In the genomic region with DNA sequence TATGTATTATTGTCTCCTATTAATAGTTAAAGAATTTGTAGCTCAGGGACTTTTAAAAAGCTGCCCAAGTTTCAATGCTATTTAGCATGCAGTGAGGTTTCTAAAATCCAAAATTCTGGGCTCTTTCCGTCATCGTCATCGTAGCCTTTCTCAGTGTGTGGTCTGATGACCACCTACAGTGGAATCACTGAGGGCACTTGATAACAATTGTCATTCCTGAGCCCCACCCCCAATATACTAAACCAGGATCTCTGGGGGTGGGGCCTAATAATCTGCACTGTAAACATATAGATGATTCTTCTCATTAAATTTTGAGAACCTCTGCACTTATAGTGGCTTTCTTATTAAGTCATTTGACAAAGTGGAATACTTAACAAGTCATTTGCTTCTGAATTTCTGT, we compare ENCODE assay signal across 35 cellular contexts.
"Had no signal": no experiment of that assay in that cellular context is flagged by ENCODE, and none has a peak within 500 bp of the region (broad histone marks: within the 10 kb centered on the region; RNA-seq: fewer than 3 reads in every experiment).

No MANE protein-coding gene starts in this region.

- H3K36me3 ChIP-seq: adrenal gland, brain microvascular endothelial cell, breast epithelium had no signal

- ATAC-seq: activated CD8-positive, alpha-beta memory T cell treated with anti-CD3 and anti-CD28 coated beads, Interleukin-2, amount 10 ng/mL, durations not matched to agents 7 days and 5 days; activated CD8-positive, alpha-beta T cell treated with anti-CD3 and anti-CD28 coated beads for 36 hours; activated naive CD4-positive, alpha-beta T cell treated with anti-CD3 and anti-CD28 coated beads, Interleukin-2, amount 50 U/mL, for 72 hours; activated T-cell treated with anti-CD3 and anti-CD28 coated beads, Interleukin-2, amount 50 U/mL, for 72 hours; activated T-helper 17 cell treated with anti-CD3 and anti-CD28 coated beads, Interleukin-2, amount 50 U/mL, for 72 hours; body of pancreas had no signal

- DNase-seq: activated B cell treated with CpG ODN at 0.5 μM for 24 hours; activated CD4-positive, alpha-beta memory T cell treated with anti-CD3 and anti-CD28 coated beads for 36 hours; activated CD4-positive, alpha-beta T cell treated with anti-CD3 and anti-CD28 coated beads for 4 hours; activated CD4-positive, alpha-beta T cell treated with anti-CD3 and anti-CD28 coated beads, Interleukin-2, amount 10 ng/mL, durations not matched to agents 24 days and 14 days; activated CD4-positive, alpha-beta T cell treated with anti-CD3 and anti-CD28 coated beads, Interleukin-2, amount 50 U/mL, for 1 hour; activated CD4-positive, alpha-beta T cell treated with anti-CD3 and anti-CD28 coated beads, Interleukin-2, amount 50 U/mL, for 4 hours; activated CD4-positive, CD25-positive, alpha-beta regulatory T cell treated with anti-CD3 and anti-CD28 coated beads, Interleukin-2, amount 50 U/mL, for 72 hours; activated CD8-positive, alpha-beta memory T cell treated with anti-CD3 and anti-CD28 coated beads for 24 hours; activated CD8-positive, alpha-beta memory T cell treated with anti-CD3 and anti-CD28 coated beads, Interleukin-2, amount 10 ng/mL, durations not matched to agents 7 days and 5 days; activated CD8-positive, alpha-beta memory T cell treated with anti-CD3 and anti-CD28 coated beads, Interleukin-2, amount 50 U/mL, for 48 hours; activated CD8-positive, alpha-beta T cell treated with anti-CD3 and anti-CD28 coated beads for 36 hours; activated effector memory CD4-positive, alpha-beta T cell treated with anti-CD3 and anti-CD28 coated beads, Interleukin-2, amount 50 U/mL, for 16 hours; activated gamma-delta T cell treated with Interleukin-2 at 50 U/mL for 16 hours; activated naive CD4-positive, alpha-beta T cell; activated naive CD4-positive, alpha-beta T cell treated with anti-CD3 and anti-CD28 coated beads for 36 hours; activated naive CD4-positive, alpha-beta T cell treated with anti-CD3 and anti-CD28 coated beads, Interleukin-2, amount 50 U/mL, for 16 hours; activated naive CD8-positive, alpha-beta T cell treated with anti-CD3 and anti-CD28 coated beads for 36 hours; activated T-cell treated with anti-CD3 and anti-CD28 coated beads, Interleukin-2, amount 50 U/mL, for 24 hours; activated T-cell treated with anti-CD3 and anti-CD28 coated beads, Interleukin-2, amount 50 U/mL, for 72 hours; adrenal gland; amniotic stem cell; aorta; body of pancreas; brain microvascular endothelial cell; central memory CD4-positive, alpha-beta T cell; T-helper 1 cell; T-helper 2 cell; T-helper 9 cell had no signal

- H3K27me3 ChIP-seq: adrenal gland, body of pancreas, brain microvascular endothelial cell, breast epithelium had no signal

- H3K4me1 ChIP-seq: adrenal gland, body of pancreas had no signal

- H3K4me3 ChIP-seq: adrenal gland, body of pancreas, breast epithelium had no signal

- H3K4me1 Mint-ChIP-seq: activated B cell treated with CpG ODN at 0.5 μM for 24 hours; activated CD4-positive, alpha-beta T cell treated with anti-CD3 and anti-CD28 coated beads, Interleukin-2, amount 10 ng/mL, durations not matched to agents 24 days and 14 days; activated CD8-positive, alpha-beta memory T cell treated with anti-CD3 and anti-CD28 coated beads, Interleukin-2, amount 10 ng/mL, durations not matched to agents 7 days and 5 days; activated naive CD8-positive, alpha-beta T cell treated with anti-CD3 and anti-CD28 coated beads for 36 hours; activated T-helper 17 cell treated with anti-CD3 and anti-CD28 coated beads, Interleukin-2, amount 50 U/mL, for 72 hours had no signal

- H3K27ac ChIP-seq: adrenal gland, body of pancreas, brain microvascular endothelial cell, breast epithelium, VCaP had no signal

- H3K27ac Mint-ChIP-seq: activated B cell treated with CpG ODN at 0.5 μM for 24 hours; activated CD4-positive, alpha-beta memory T cell treated with anti-CD3 and anti-CD28 coated beads for 36 hours; activated CD4-positive, alpha-beta T cell treated with anti-CD3 and anti-CD28 coated beads, Interleukin-2, amount 10 ng/mL, durations not matched to agents 24 days and 14 days; activated CD8-positive, alpha-beta memory T cell treated with anti-CD3 and anti-CD28 coated beads, Interleukin-2, amount 10 ng/mL, durations not matched to agents 7 days and 5 days; activated CD8-positive, alpha-beta T cell treated with anti-CD3 and anti-CD28 coated beads for 36 hours; activated naive CD4-positive, alpha-beta T cell treated with anti-CD3 and anti-CD28 coated beads for 36 hours; activated naive CD4-positive, alpha-beta T cell treated with anti-CD3 and anti-CD28 coated beads, Interleukin-2, amount 50 U/mL, for 72 hours; activated naive CD8-positive, alpha-beta T cell treated with anti-CD3 and anti-CD28 coated beads for 36 hours; activated T-cell treated with anti-CD3 and anti-CD28 coated beads, Interleukin-2, amount 50 U/mL, for 24 hours; activated T-cell treated with anti-CD3 and anti-CD28 coated beads, Interleukin-2, amount 50 U/mL, for 72 hours; activated T-helper 1 cell treated with anti-CD3 and anti-CD28 coated beads, Interleukin-12 subunit alpha, Interleukin-12 subunit beta, Interleukin-2, Interleukin-4 antibody, amounts not matched to agents 30 ng/mL and 10 ng/mL and 1 ng/mL, durations not matched to agents 14 hours and 24 hours and 36 hours; activated T-helper 17 cell treated with anti-CD3 and anti-CD28 coated beads, Interleukin-2, amount 50 U/mL, for 72 hours; T-helper 1 cell treated with Interleukin-12 subunit alpha and Interleukin-12 subunit beta and Interleukin-4 antibody, amounts not matched to agents 30 μg/mL and 1 μg/mL, for 36 hours; T-helper 2 cell treated with Interferon-gamma antibody and Interleukin-4, amounts not matched to agents 5 μg/mL and 100 μg/mL, for 36 hours had no signal

- H3K4me3 Mint-ChIP-seq: activated B cell treated with CpG ODN at 0.5 μM for 24 hours; activated CD4-positive, alpha-beta memory T cell treated with anti-CD3 and anti-CD28 coated beads for 36 hours; activated CD4-positive, alpha-beta T cell treated with anti-CD3 and anti-CD28 coated beads, Interleukin-2, amount 10 ng/mL, durations not matched to agents 24 days and 14 days; activated CD8-positive, alpha-beta memory T cell treated with anti-CD3 and anti-CD28 coated beads, Interleukin-2, amount 10 ng/mL, durations not matched to agents 7 days and 5 days; activated CD8-positive, alpha-beta T cell treated with anti-CD3 and anti-CD28 coated beads for 36 hours; activated naive CD4-positive, alpha-beta T cell treated with anti-CD3 and anti-CD28 coated beads for 36 hours; activated naive CD8-positive, alpha-beta T cell treated with anti-CD3 and anti-CD28 coated beads for 36 hours; activated T-cell treated with anti-CD3 and anti-CD28 coated beads, Interleukin-2, amount 50 U/mL, for 24 hours; activated T-cell treated with anti-CD3 and anti-CD28 coated beads, Interleukin-2, amount 50 U/mL, for 72 hours; activated T-helper 1 cell treated with anti-CD3 and anti-CD28 coated beads, Interleukin-12 subunit alpha, Interleukin-12 subunit beta, Interleukin-2, Interleukin-4 antibody, amounts not matched to agents 30 ng/mL and 10 ng/mL and 1 ng/mL, durations not matched to agents 14 hours and 24 hours and 36 hours; activated T-helper 17 cell treated with anti-CD3 and anti-CD28 coated beads, Interleukin-2, amount 50 U/mL, for 72 hours; T-helper 1 cell treated with Interleukin-12 subunit alpha and Interleukin-12 subunit beta and Interleukin-4 antibody, amounts not matched to agents 30 μg/mL and 1 μg/mL, for 36 hours; T-helper 2 cell treated with Interferon-gamma antibody and Interleukin-4, amounts not matched to agents 5 μg/mL and 100 μg/mL, for 36 hours had no signal

- H3K36me3 Mint-ChIP-seq: activated CD4-positive, alpha-beta memory T cell treated with anti-CD3 and anti-CD28 coated beads for 36 hours; activated CD8-positive, alpha-beta memory T cell treated with anti-CD3 and anti-CD28 coated beads, Interleukin-2, amount 10 ng/mL, durations not matched to agents 7 days and 5 days; activated naive CD4-positive, alpha-beta T cell treated with anti-CD3 and anti-CD28 coated beads, Interleukin-2, amount 50 U/mL, for 72 hours; activated naive CD8-positive, alpha-beta T cell treated with anti-CD3 and anti-CD28 coated beads for 36 hours had no signal

- H3K9me3 ChIP-seq: adrenal gland, body of pancreas, breast epithelium had no signal

- H3K27me3 Mint-ChIP-seq: activated CD4-positive, alpha-beta T cell treated with anti-CD3 and anti-CD28 coated beads, Interleukin-2, amount 10 ng/mL, durations not matched to agents 24 days and 14 days; activated CD8-positive, alpha-beta memory T cell treated with anti-CD3 and anti-CD28 coated beads, Interleukin-2, amount 10 ng/mL, durations not matched to agents 7 days and 5 days; activated CD8-positive, alpha-beta T cell treated with anti-CD3 and anti-CD28 coated beads for 36 hours had no signal

- H3K9me3 Mint-ChIP-seq: activated CD4-positive, alpha-beta memory T cell treated with anti-CD3 and anti-CD28 coated beads for 36 hours; activated CD4-positive, alpha-beta T cell treated with anti-CD3 and anti-CD28 coated beads, Interleukin-2, amount 10 ng/mL, durations not matched to agents 24 days and 14 days; activated CD8-positive, alpha-beta T cell treated with anti-CD3 and anti-CD28 coated beads for 36 hours; activated naive CD4-positive, alpha-beta T cell treated with anti-CD3 and anti-CD28 coated beads for 36 hours; activated naive CD8-positive, alpha-beta T cell treated with anti-CD3 and anti-CD28 coated beads for 36 hours; activated T-cell treated with anti-CD3 and anti-CD28 coated beads, Interleukin-2, amount 50 U/mL, for 24 hours; activated T-helper 1 cell treated with anti-CD3 and anti-CD28 coated beads, Interleukin-12 subunit alpha, Interleukin-12 subunit beta, Interleukin-2, Interleukin-4 antibody, amounts not matched to agents 30 ng/mL and 10 ng/mL and 1 ng/mL, durations not matched to agents 14 hours and 24 hours and 36 hours; activated T-helper 17 cell treated with anti-CD3 and anti-CD28 coated beads, Interleukin-2, amount 50 U/mL, for 72 hours; T-helper 1 cell treated with Interleukin-12 subunit alpha and Interleukin-12 subunit beta and Interleukin-4 antibody, amounts not matched to agents 30 μg/mL and 1 μg/mL, for 36 hours; T-helper 2 cell treated with Interferon-gamma antibody and Interleukin-4, amounts not matched to agents 5 μg/mL and 100 μg/mL, for 36 hours had no signal
